In genomic region chr2:120252207-120253020, GRCh38 we compare ENCODE assay signal across 1 cellular context.
TF ChIP-seq lines count a peak whose summit lies in the region.

Gene RALB, plus strand, starts transcription at chr2:120252852. Its CDS starts 25,813 bp downstream, at chr2:120278665.

TF ChIP-seq in HepG2, 621 proteins besides CTCF, POLR2A, EP300 and RAD21 (continued from another document and continues in another):
- TF ChIP-seq KLF12 (CRISPR knock-in tag; IDR thresholded peaks at IDR 0.05; ENCODE audit: borderline replicate concordance) = no peak; the same call in 1 of the 2 replicates
- TF ChIP-seq ZBTB39 (CRISPR knock-in tag; IDR thresholded peaks at IDR 0.05) = no peak
- peak; percentile 31; the same call in 1 of the 2 replicates for TF ChIP-seq ARHGAP35 (CRISPR knock-in tag; IDR thresholded peaks at IDR 0.05; ENCODE audit: borderline replicate concordance)
- no peak; the same call in 1 of the 2 replicates for TF ChIP-seq AHR (CRISPR knock-in tag; IDR thresholded peaks at IDR 0.05)
- 0 out of 2 replicates have a peak, but pooled peaks have one; percentile 48 for TF ChIP-seq ZNF556 (CRISPR knock-in tag; IDR thresholded peaks at IDR 0.05; ENCODE audit: borderline replicate concordance)
- no peak for TF ChIP-seq ZNF234 (CRISPR knock-in tag; conservative IDR thresholded peaks at IDR 0.05)
- no peak for TF ChIP-seq ARNT (IDR thresholded peaks at IDR 0.05)
- no peak for TF ChIP-seq TMF1 (CRISPR knock-in tag; IDR thresholded peaks at IDR 0.05; ENCODE audit: low read depth)
- TF ChIP-seq ZNF432 (CRISPR knock-in tag; IDR thresholded peaks at IDR 0.05; ENCODE audit: borderline replicate concordance) = no peak
- peak; percentile 36; the same call in 1 of the 2 replicates for TF ChIP-seq FOXK1 (CRISPR knock-in tag; IDR thresholded peaks at IDR 0.05; ENCODE audit: borderline replicate concordance, low read depth)
- TF ChIP-seq HOXA7 (CRISPR knock-in tag; IDR thresholded peaks at IDR 0.05) = no peak
- TF ChIP-seq MAFF (IDR thresholded peaks at IDR 0.05; ENCODE audit: low read depth, low read length) = no peak
- TF ChIP-seq MLLT10 (CRISPR knock-in tag; IDR thresholded peaks at IDR 0.05) = no peak
- no peak for TF ChIP-seq GMEB2 (CRISPR knock-in tag; IDR thresholded peaks at IDR 0.05; ENCODE audit: low read depth)
- TF ChIP-seq MXI1 (IDR thresholded peaks at IDR 0.05; ENCODE audit: borderline replicate concordance, low read depth, low read length) = peak; percentile 93; the same call in 2 of the 3 replicates
- no peak for TF ChIP-seq ZNF329 (CRISPR knock-in tag; IDR thresholded peaks at IDR 0.05; ENCODE audit: low read depth)
- TF ChIP-seq NFYB (CRISPR knock-in tag; IDR thresholded peaks at IDR 0.05) = peak; percentile 94
- no peak for TF ChIP-seq CEBPG (CRISPR knock-in tag; IDR thresholded peaks at IDR 0.05)
- TF ChIP-seq ZMYM2 (CRISPR knock-in tag; IDR thresholded peaks at IDR 0.05) = no peak
- no peak for TF ChIP-seq ZSCAN9 (CRISPR knock-in tag; IDR thresholded peaks at IDR 0.05; ENCODE audit: borderline replicate concordance)
- TF ChIP-seq ONECUT2 (CRISPR knock-in tag; IDR thresholded peaks at IDR 0.05) = no peak
- TF ChIP-seq TFDP2 (CRISPR knock-in tag; IDR thresholded peaks at IDR 0.05) = peak; percentile 20; the same call in 1 of the 2 replicates
- TF ChIP-seq ZSCAN30 (CRISPR knock-in tag; IDR thresholded peaks at IDR 0.05) = no peak
- no peak for TF ChIP-seq ZNF142 (CRISPR knock-in tag; IDR thresholded peaks at IDR 0.05)
- TF ChIP-seq ZBTB4 (CRISPR knock-in tag; IDR thresholded peaks at IDR 0.05; ENCODE audit: borderline replicate concordance) = 0 out of 2 replicates have a peak, but pooled peaks have one; percentile 59
- TF ChIP-seq MAF1 (CRISPR knock-in tag; IDR thresholded peaks at IDR 0.05; ENCODE audit: borderline replicate concordance) = 0 out of 2 replicates have a peak, but pooled peaks have one; percentile 49
- TF ChIP-seq ETV5 (CRISPR knock-in tag; IDR thresholded peaks at IDR 0.05; ENCODE audit: borderline replicate concordance) = peak; percentile 71; the same call in 1 of the 2 replicates
- no peak; the same call in 1 of the 2 replicates for TF ChIP-seq YEATS4 (CRISPR knock-in tag; IDR thresholded peaks at IDR 0.05; ENCODE audit: borderline replicate concordance)
- TF ChIP-seq ZFP41 (CRISPR knock-in tag; IDR thresholded peaks at IDR 0.05; ENCODE audit: borderline replicate concordance) = no peak
- TF ChIP-seq ZBTB42 (CRISPR knock-in tag; IDR thresholded peaks at IDR 0.05) = no peak
- TF ChIP-seq RBAK (CRISPR knock-in tag; IDR thresholded peaks at IDR 0.05) = no peak
- TF ChIP-seq EED (CRISPR knock-in tag; IDR thresholded peaks at IDR 0.05) = peak; percentile 24; the same call in 1 of the 2 replicates
- no peak for TF ChIP-seq ZNF251 (CRISPR knock-in tag; IDR thresholded peaks at IDR 0.05)
- no peak for TF ChIP-seq KAT2B (IDR thresholded peaks at IDR 0.05; ENCODE audit: borderline replicate concordance, low read depth, low read length)
- no peak for TF ChIP-seq STAG1 (CRISPR knock-in tag; IDR thresholded peaks at IDR 0.05)
- TF ChIP-seq ZNF160 (CRISPR knock-in tag; IDR thresholded peaks at IDR 0.05) = no peak; the same call in 1 of the 2 replicates
- TF ChIP-seq ZNF362 (CRISPR knock-in tag; IDR thresholded peaks at IDR 0.05; ENCODE audit: borderline replicate concordance) = no peak
- no peak for TF ChIP-seq ZHX1 (CRISPR knock-in tag; IDR thresholded peaks at IDR 0.05; ENCODE audit: low read depth)
- peak; percentile 83 for TF ChIP-seq ZNF598 (CRISPR knock-in tag; IDR thresholded peaks at IDR 0.05; ENCODE audit: borderline replicate concordance)
- TF ChIP-seq CREBL2 (CRISPR knock-in tag; IDR thresholded peaks at IDR 0.05; ENCODE audit: borderline replicate concordance) = no peak
- no peak for TF ChIP-seq ZSCAN12 (CRISPR knock-in tag; IDR thresholded peaks at IDR 0.05)
- no peak for TF ChIP-seq JUND (CRISPR knock-in tag; IDR thresholded peaks at IDR 0.05)
- no peak for TF ChIP-seq THRA (CRISPR knock-in tag; IDR thresholded peaks at IDR 0.05; ENCODE audit: borderline replicate concordance)
- TF ChIP-seq ZNF552 (CRISPR knock-in tag; IDR thresholded peaks at IDR 0.05; ENCODE audit: borderline replicate concordance) = no peak
- 0 out of 2 replicates have a peak, but pooled peaks have one; percentile 60 for TF ChIP-seq ZNF383 (CRISPR knock-in tag; IDR thresholded peaks at IDR 0.05; ENCODE audit: borderline replicate concordance)
